ENCODE assay signal across 36 cellular contexts in genomic region chr14:53227154-53227718, GRCh38.
"Had no signal": no experiment of that assay in that cellular context is flagged by ENCODE, and none has a peak within 500 bp of the region (broad histone marks: within the 10 kb centered on the region; RNA-seq: fewer than 3 reads in every experiment).

No MANE protein-coding gene starts in this region.

- H3K4me3 ChIP-seq: body of pancreas, Peyer's patch had no signal

- H3K4me1 ChIP-seq: body of pancreas, Peyer's patch had no signal

- H3K4me3 Mint-ChIP-seq: activated CD4-positive, alpha-beta memory T cell treated with anti-CD3 and anti-CD28 coated beads, Interleukin-2, amount 10 ng/mL, durations not matched to agents 7 days and 5 days; activated CD8-positive, alpha-beta memory T cell treated with anti-CD3 and anti-CD28 coated beads, Interleukin-2, amount 10 ng/mL, durations not matched to agents 7 days and 5 days; activated naive CD4-positive, alpha-beta T cell treated with anti-CD3 and anti-CD28 coated beads, Interleukin-2, amount 50 U/mL, for 24 hours; activated naive CD8-positive, alpha-beta T cell treated with anti-CD3 and anti-CD28 coated beads, Interleukin-2, amount 10 ng/mL, durations not matched to agents 7 days and 5 days had no signal

- H3K27ac Mint-ChIP-seq: activated CD4-positive, alpha-beta memory T cell treated with anti-CD3 and anti-CD28 coated beads, Interleukin-2, amount 10 ng/mL, durations not matched to agents 7 days and 5 days; activated CD8-positive, alpha-beta memory T cell treated with anti-CD3 and anti-CD28 coated beads, Interleukin-2, amount 10 ng/mL, durations not matched to agents 7 days and 5 days; activated naive CD4-positive, alpha-beta T cell treated with anti-CD3 and anti-CD28 coated beads, Interleukin-2, amount 50 U/mL, for 24 hours; activated naive CD8-positive, alpha-beta T cell treated with anti-CD3 and anti-CD28 coated beads, Interleukin-2, amount 10 ng/mL, durations not matched to agents 7 days and 5 days had no signal

- H3K27me3 Mint-ChIP-seq: activated CD4-positive, alpha-beta memory T cell treated with anti-CD3 and anti-CD28 coated beads, Interleukin-2, amount 10 ng/mL, durations not matched to agents 7 days and 5 days; activated CD8-positive, alpha-beta memory T cell treated with anti-CD3 and anti-CD28 coated beads, Interleukin-2, amount 10 ng/mL, durations not matched to agents 7 days and 5 days; activated naive CD4-positive, alpha-beta T cell treated with anti-CD3 and anti-CD28 coated beads, Interleukin-2, amount 50 U/mL, for 24 hours had no signal

- DNase-seq: activated CD4-positive, alpha-beta memory T cell treated with anti-CD3 and anti-CD28 coated beads, Interleukin-2, amount 10 ng/mL, durations not matched to agents 7 days and 5 days; activated CD4-positive, alpha-beta T cell treated with anti-CD3 and anti-CD28 coated beads for 1 hour; activated CD4-positive, alpha-beta T cell treated with anti-CD3 and anti-CD28 coated beads for 48 hours; activated CD4-positive, CD25-positive, alpha-beta regulatory T cell; activated CD8-positive, alpha-beta memory T cell treated with anti-CD3 and anti-CD28 coated beads for 24 hours; activated CD8-positive, alpha-beta memory T cell treated with anti-CD3 and anti-CD28 coated beads, Interleukin-2, amount 10 ng/mL, durations not matched to agents 7 days and 5 days; activated CD8-positive, alpha-beta memory T cell treated with anti-CD3 and anti-CD28 coated beads, Interleukin-2, amount 50 U/mL, for 48 hours; activated effector memory CD4-positive, alpha-beta T cell treated with Interleukin-2 at 50 U/mL for 16 hours; activated naive CD4-positive, alpha-beta T cell; activated naive CD8-positive, alpha-beta T cell treated with anti-CD3 and anti-CD28 coated beads, Interleukin-2, amount 10 ng/mL, durations not matched to agents 7 days and 5 days; activated T-cell treated with anti-CD3 and anti-CD28 coated beads, Interleukin-2, amount 50 U/mL, for 48 hours; amygdala; body of pancreas; central memory CD4-positive, alpha-beta T cell; Karpas-422; NCI-H1105; NCI-H1417 treated with DMSO at 0.1 percent for 48 hours; NCI-H187 treated with DMSO at 0.1 percent for 48 hours; NCI-H2081; NCI-H2171 treated with DMSO at 0.1 percent for 48 hours; NCI-H2227 treated with DMSO at 0.1 percent for 48 hours; NCI-H446 treated with DMSO at 0.1 percent for 48 hours; NCI-H524; NCI-H69; NK-92 treated with Interleukin-12 subunit alpha and Interleukin-12 subunit beta, amount 100 ng/mL, for 24 hours; PC-3; Peyer's patch; SIG-M5; SW 1271; T-helper 1 cell; T-helper 2 cell; T-helper 9 cell had no signal

- H3K36me3 ChIP-seq: Peyer's patch had no signal

- H3K27ac ChIP-seq: body of pancreas, Peyer's patch, RWPE1, VCaP had no signal

- ATAC-seq: activated CD8-positive, alpha-beta memory T cell treated with anti-CD3 and anti-CD28 coated beads, Interleukin-2, amount 10 ng/mL, durations not matched to agents 7 days and 5 days; body of pancreas; PC-3; Right ventricle myocardium inferior had no signal

- H3K27me3 ChIP-seq: body of pancreas, Peyer's patch had no signal

- H3K9me3 ChIP-seq: body of pancreas, Peyer's patch had no signal

- H3K4me1 Mint-ChIP-seq: activated CD4-positive, alpha-beta memory T cell treated with anti-CD3 and anti-CD28 coated beads, Interleukin-2, amount 10 ng/mL, durations not matched to agents 7 days and 5 days; activated CD8-positive, alpha-beta memory T cell treated with anti-CD3 and anti-CD28 coated beads, Interleukin-2, amount 10 ng/mL, durations not matched to agents 7 days and 5 days; activated naive CD4-positive, alpha-beta T cell treated with anti-CD3 and anti-CD28 coated beads, Interleukin-2, amount 50 U/mL, for 24 hours; activated naive CD8-positive, alpha-beta T cell treated with anti-CD3 and anti-CD28 coated beads, Interleukin-2, amount 10 ng/mL, durations not matched to agents 7 days and 5 days had no signal
